Comparison of ENCODE assay signal across 8 cellular contexts in the genomic region with DNA sequence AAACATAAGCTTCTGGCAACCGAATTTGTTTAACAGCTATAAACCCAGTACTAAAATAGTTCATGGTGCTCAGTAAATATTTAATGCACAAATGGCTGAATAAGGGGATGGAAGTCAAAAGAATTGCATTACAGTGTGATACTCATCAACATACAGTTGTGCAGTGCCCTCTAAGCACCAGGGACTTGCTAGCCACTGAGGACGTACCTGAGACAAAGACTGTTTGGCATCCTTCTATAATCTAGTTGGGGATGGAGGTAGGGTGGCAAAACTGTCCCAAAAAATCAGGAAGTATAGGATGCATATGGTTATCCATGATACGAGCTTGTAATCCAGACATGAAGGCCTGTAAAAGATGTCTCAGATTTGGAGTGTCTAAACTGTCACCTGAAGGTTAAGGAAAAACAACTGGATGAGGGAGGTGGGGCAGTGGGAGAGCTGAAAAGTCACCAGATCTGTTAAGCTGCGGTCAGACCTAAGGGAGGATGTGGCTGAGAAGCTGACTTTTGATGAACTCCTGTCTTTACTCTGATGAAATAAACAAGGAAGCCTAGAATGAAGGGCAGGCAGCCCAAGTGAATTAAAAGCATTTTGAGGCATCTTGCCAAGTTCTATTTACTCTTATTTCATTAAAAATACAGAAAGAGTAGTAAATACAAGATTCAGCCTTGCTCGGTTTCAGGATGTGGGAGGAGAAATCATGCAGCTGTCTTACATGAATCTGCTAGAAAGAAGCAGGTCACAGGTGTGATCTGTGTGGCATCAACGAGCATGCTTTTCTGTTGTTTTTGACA. TPM values are rescaled to one million over a fixed set of nuclear protein-coding genes. Genes with fewer than 3 reads are reported as not detected.
DNase-seq lines count a peak whose midpoint lies in the region; ATAC-seq, FAIRE-seq and TF ChIP-seq lines count a peak whose summit lies in the region.

No MANE protein-coding gene starts in this region.

- CTCF ChIA-PET in CD8-positive, alpha-beta memory T cell (lab: Charles Lee): interaction anchor here (0.9 to 2.8 kb wide), 5 partner anchors 9 to 41 kb away, joined by 3 to 21 read pairs (median 3); no protein-coding TSS in a partner anchor

- H3K4me1 Mint-ChIP-seq in CD8-positive, alpha-beta memory T cell: peaks cover 28 to 40% (median 37%) of the 10 kb centered on the region in 3 donors
- peaks cover 66% of the 10 kb centered on the region for H3K4me1 Mint-ChIP-seq in activated naive CD4-positive, alpha-beta T cell treated with anti-CD3 and anti-CD28 coated beads, Interleukin-2, amount 50 U/mL, for 24 hours

- TF ChIP-seq POLR2A in tibial nerve (IDR thresholded peaks at IDR 0.05): no peak

- TF ChIP-seq CTCF in tibial nerve (IDR thresholded peaks at IDR 0.05): no peak

- no peaks in the 10 kb centered on the region for H3K9me3 Mint-ChIP-seq in CD8-positive, alpha-beta memory T cell
- H3K9me3 Mint-ChIP-seq in activated naive CD4-positive, alpha-beta T cell treated with anti-CD3 and anti-CD28 coated beads, Interleukin-2, amount 50 U/mL, for 24 hours: peaks cover 10% of the 10 kb centered on the region

- ATAC-seq in GM21515 (IDR thresholded peaks at IDR 0.05; ENCODE audit: unreplicated experiment): peak; percentile 67

- no peak overlapping the region for H3K27ac ChIP-seq in CD8-positive, alpha-beta memory T cell (ENCODE audit: low read depth, low read length)
- H3K27ac ChIP-seq in tibial nerve: no peak overlapping the region

- WGBS in tibial nerve, 2 donors: 47 to 52% methylated on average over 6 of the region's 6 CpGs

- H3K27ac Mint-ChIP-seq in CD8-positive, alpha-beta memory T cell: peak overlapping the region; percentile 36 to 79 (median 62)
- H3K27ac Mint-ChIP-seq in activated naive CD4-positive, alpha-beta T cell treated with anti-CD3 and anti-CD28 coated beads, Interleukin-2, amount 50 U/mL, for 24 hours: peak overlapping the region; percentile 83

- no peaks in the 10 kb centered on the region for H3K9me3 ChIP-seq in CD8-positive, alpha-beta memory T cell (ENCODE audit: low read length)
- no peaks in the 10 kb centered on the region for H3K9me3 ChIP-seq in tibial nerve

- no peaks in the 10 kb centered on the region for H3K36me3 Mint-ChIP-seq in CD8-positive, alpha-beta memory T cell
- H3K36me3 Mint-ChIP-seq in activated naive CD4-positive, alpha-beta T cell treated with anti-CD3 and anti-CD28 coated beads, Interleukin-2, amount 50 U/mL, for 24 hours: peaks cover 4% of the 10 kb centered on the region

- H3K27me3 Mint-ChIP-seq in CD8-positive, alpha-beta memory T cell: peaks cover 0 to 6% of the 10 kb centered on the region in 2 donors
- H3K27me3 Mint-ChIP-seq in activated naive CD4-positive, alpha-beta T cell treated with anti-CD3 and anti-CD28 coated beads, Interleukin-2, amount 50 U/mL, for 24 hours: no peaks in the 10 kb centered on the region

- no peaks in the 10 kb centered on the region for H3K36me3 ChIP-seq in CD8-positive, alpha-beta memory T cell (ENCODE audit: insufficient read depth, low read length)
- H3K36me3 ChIP-seq in tibial nerve: no peaks in the 10 kb centered on the region

- H3K4me3 ChIP-seq in CD8-positive, alpha-beta memory T cell (ENCODE audit: low read length): no peak overlapping the region
- H3K4me3 ChIP-seq in tibial nerve: no peak overlapping the region

- DNase-seq in CD8-positive, alpha-beta memory T cell: peak in 4 of 5 donors; percentile 33 to 74 (median 64)
- DNase-seq in KBM-7 (peak; percentile 71), DMS79 (lab: John Stamatoyannopoulos, UW) (no peak), tibial nerve (ENCODE audit: low spot score in 2 of 2) (no peak), RCC 7860 (ENCODE audit: low spot score) (no peak), NCI-H526 (lab: John Stamatoyannopoulos, UW) (no peak)

- H3K4me3 Mint-ChIP-seq in CD8-positive, alpha-beta memory T cell: peak overlapping the region; percentile 4 to 76 (median 30)
- peak overlapping the region; percentile 42 for H3K4me3 Mint-ChIP-seq in activated naive CD4-positive, alpha-beta T cell treated with anti-CD3 and anti-CD28 coated beads, Interleukin-2, amount 50 U/mL, for 24 hours

- H3K27me3 ChIP-seq in CD8-positive, alpha-beta memory T cell (ENCODE audit: insufficient read depth, low read length, poor library complexity, severe bottlenecking): no peaks in the 10 kb centered on the region
- H3K27me3 ChIP-seq in tibial nerve: no peaks in the 10 kb centered on the region

- peaks cover 42% of the 10 kb centered on the region for H3K4me1 ChIP-seq in CD8-positive, alpha-beta memory T cell (ENCODE audit: insufficient read depth, low read length)
- no peaks in the 10 kb centered on the region for H3K4me1 ChIP-seq in tibial nerve

- in situ Hi-C loops in KBM-7 (cut with MboI; ENCODE audit: low pct_unique_long_range_greater_than_20kb, low sequenced_read_pairs): no loop called here

- no peak for FAIRE-seq in RCC 7860 (lab: Jason Lieb, UNC)

- no peak for TF ChIP-seq EP300 in tibial nerve (IDR thresholded peaks at IDR 0.05)

- POLR2A ChIA-PET in CD8-positive, alpha-beta memory T cell (lab: Charles Lee): interaction anchor here (0.7 to 1.6 kb wide), 4 partner anchors 9 to 17 kb away, joined by 3 to 17 read pairs (median 8); no protein-coding TSS in a partner anchor

RNA-seq across cellular contexts. Expression of gene CD38, which starts 12.0 kb away (rescaled TPM):
- total RNA-seq in CD8-positive, alpha-beta memory T cell: 10 to 100 TPM in 1 of 2 experiments, 1 to 10 TPM in 1; 9.0 to 11.7 TPM
- 2.1 TPM for polyA plus RNA-seq in CD8-positive, alpha-beta memory T cell
- 10 to 100 TPM in 1 of 4 donors, 1 to 10 TPM in 3; 3.0 to 12.1 (median 6.7) TPM for total RNA-seq in tibial nerve

Comparison
In these comparisons a context has a peak if more than half of its experiments do, and no peak if none do; other contexts are left out.
1. DNase-seq: peak in CD8-positive, alpha-beta memory T cell (4 of 5) and KBM-7 (single experiment); none in DMS79 (single experiment), tibial nerve (0 of 2), RCC 7860 (single experiment) and NCI-H526 (0 of 2).